Comparison of ENCODE assay signal across 8 cellular contexts in the genomic region with DNA sequence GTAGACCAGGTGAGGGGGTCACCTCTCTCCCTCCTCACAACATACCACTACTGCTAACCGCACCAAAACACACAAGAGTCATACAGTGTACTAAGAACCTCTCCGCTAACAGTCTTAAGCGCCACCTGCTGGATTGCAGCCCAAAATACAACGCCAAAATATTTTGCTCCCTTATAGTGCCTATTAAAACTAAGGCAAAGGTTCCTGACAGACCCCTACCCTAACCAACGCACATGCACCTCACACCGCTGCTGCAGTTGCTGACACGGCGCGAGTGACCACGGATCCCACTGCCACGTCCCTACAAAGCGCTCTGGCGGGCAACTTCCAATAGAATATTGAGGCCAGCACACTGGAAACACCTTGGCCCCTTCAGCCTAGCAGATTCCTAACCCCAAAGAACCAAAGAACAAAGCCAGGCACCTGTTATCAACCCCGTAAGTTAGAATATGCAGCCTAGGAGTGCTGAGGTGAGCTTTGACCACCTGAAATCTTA.
DNase-seq lines count a peak whose midpoint lies in the region; ATAC-seq and TF ChIP-seq lines count a peak whose summit lies in the region.

No MANE protein-coding gene starts in this region.

- no peak overlapping the region for H3K27ac ChIP-seq in Panc1 (ENCODE audit: low read length)
- no peak overlapping the region for H3K27ac ChIP-seq in esophagus muscularis mucosa (replicated peaks in 1 of 4)

- H3K4me1 ChIP-seq in Panc1 (ENCODE audit: control insufficient read depth, insufficient read depth, low read length) (no peaks in the 10 kb centered on the region), esophagus muscularis mucosa (no peaks in the 10 kb centered on the region)

- TF ChIP-seq EP300 in esophagus muscularis mucosa (IDR thresholded peaks at IDR 0.05) = no peak

- TF ChIP-seq CTCF in Panc1 (IDR thresholded peaks at IDR 0.05) (peak; percentile 80), esophagus muscularis mucosa (IDR thresholded peaks at IDR 0.05) (peak; percentile 15 to 45 (median 21)), progenitor cell of endocrine pancreas (IDR thresholded peaks at IDR 0.05; ENCODE audit: unreplicated experiment) (peak; percentile 51), lower leg skin (IDR thresholded peaks at IDR 0.05) (no peak)

- H3K9me3 Mint-ChIP-seq in activated naive CD4-positive, alpha-beta T cell treated with anti-CD3 and anti-CD28 coated beads for 36 hours = peaks cover 12% of the 10 kb centered on the region
- peaks cover 59% of the 10 kb centered on the region for H3K9me3 Mint-ChIP-seq in progenitor cell of endocrine pancreas (ENCODE audit: low read depth)

- WGBS in esophagus muscularis mucosa = 39% methylated on average over 14 of the region's 14 CpGs
- 58% methylated on average over 14 of the region's 14 CpGs for WGBS in lower leg skin, 2 donors

- H3K27ac Mint-ChIP-seq in activated naive CD4-positive, alpha-beta T cell treated with anti-CD3 and anti-CD28 coated beads for 36 hours = no peak overlapping the region
- H3K27ac Mint-ChIP-seq in progenitor cell of endocrine pancreas = no peak overlapping the region

- intact Hi-C loops in activated naive CD4-positive, alpha-beta T cell treated with anti-CD3 and anti-CD28 coated beads for 36 hours (cut with micrococcal nuclease) = loop anchor here (1.0 to 10.0 kb wide), 4 partner anchors 196 to 719 kb away; a partner anchor contains a TSS
- intact Hi-C loops in Panc1 (cut with micrococcal nuclease; ENCODE audit: unreplicated experiment) = loop anchor here (5.0 to 10.0 kb wide), 3 partner anchors 156 to 708 kb away; a partner anchor contains a TSS
- intact Hi-C loops in esophagus muscularis mucosa (cut with DNase I) = no loop called here
- intact Hi-C loops in lower leg skin (cut with DNase I; ENCODE audit: low total_unique reads) = no loop called here

- CTCF ChIA-PET in activated naive CD4-positive, alpha-beta T cell treated with anti-CD3 and anti-CD28 coated beads for 36 hours (lab: Charles Lee) = no interaction called here
- CTCF ChIA-PET in Panc1 (lab: Charles Lee) = no interaction called here

- in situ Hi-C loops in Panc1 (cut with HindIII; ENCODE audit: low pct_unique_long_range_greater_than_20kb, low sequenced_read_pairs) = no loop called here

- DNase-seq in activated naive CD4-positive, alpha-beta T cell treated with anti-CD3 and anti-CD28 coated beads for 36 hours = peak; percentile 50
- no peak for DNase-seq in activated naive CD4-positive, alpha-beta T cell treated with Interleukin-2 at 50 U/mL for 16 hours
- peak; percentile 39 for DNase-seq in Panc1 (ENCODE audit: low read depth, low spot score)
- DNase-seq in esophagus muscularis mucosa (ENCODE audit: extremely low spot score) = no peak
- no peak for DNase-seq in progenitor cell of endocrine pancreas (ENCODE audit: low spot score, unreplicated experiment)
- DNase-seq in lower leg skin (ENCODE audit: low spot score in 2 of 2) = no peak

- no TSS peak for BruUV-seq in Panc1 (replicated peaks; lab: Mats Ljungman, UMichigan)

- H3K27me3 ChIP-seq in Panc1 (ENCODE audit: control insufficient read depth, insufficient read depth, low read length) (no peaks in the 10 kb centered on the region), esophagus muscularis mucosa (peaks cover 0 to 6% (median 0%) of the 10 kb centered on the region in 4 donors)

- TF ChIP-seq POLR2A in esophagus muscularis mucosa (IDR thresholded peaks at IDR 0.05; ENCODE audit: low read depth) (no peak), lower leg skin (IDR thresholded peaks at IDR 0.05) (no peak)

- H3K36me3 Mint-ChIP-seq in activated naive CD4-positive, alpha-beta T cell treated with anti-CD3 and anti-CD28 coated beads for 36 hours (ENCODE audit: low read depth) = no peaks in the 10 kb centered on the region
- H3K36me3 Mint-ChIP-seq in progenitor cell of endocrine pancreas (ENCODE audit: insufficient read depth) = peaks cover 14% of the 10 kb centered on the region

- POLR2A ChIA-PET in Panc1 (lab: Charles Lee) = no interaction called here

- H3K36me3 ChIP-seq in Panc1 (ENCODE audit: control insufficient read depth, insufficient read depth, low read length) = no peaks in the 10 kb centered on the region
- H3K36me3 ChIP-seq in esophagus muscularis mucosa = no peaks in the 10 kb centered on the region

- H3K27me3 Mint-ChIP-seq in activated naive CD4-positive, alpha-beta T cell treated with anti-CD3 and anti-CD28 coated beads for 36 hours (ENCODE audit: low read depth) = no peaks in the 10 kb centered on the region
- no peaks in the 10 kb centered on the region for H3K27me3 Mint-ChIP-seq in progenitor cell of endocrine pancreas

- ATAC-seq in GM21381 (IDR thresholded peaks at IDR 0.05; ENCODE audit: unreplicated experiment) (peak; percentile 97), HG03457 (IDR thresholded peaks at IDR 0.05; ENCODE audit: unreplicated experiment) (peak; percentile 95), Panc1 (peak; percentile 87)

- H3K4me1 Mint-ChIP-seq in activated naive CD4-positive, alpha-beta T cell treated with anti-CD3 and anti-CD28 coated beads for 36 hours (ENCODE audit: low read depth) = no peaks in the 10 kb centered on the region
- peaks cover 2% of the 10 kb centered on the region for H3K4me1 Mint-ChIP-seq in progenitor cell of endocrine pancreas (ENCODE audit: low read depth)

- H3K9me3 ChIP-seq in Panc1 (ENCODE audit: control insufficient read depth, insufficient read depth, low read depth, low read length) (no peaks in the 10 kb centered on the region), esophagus muscularis mucosa (peaks cover 0 to 14% (median 5%) of the 10 kb centered on the region in 4 donors)

- no peak overlapping the region for H3K4me3 Mint-ChIP-seq in activated naive CD4-positive, alpha-beta T cell treated with anti-CD3 and anti-CD28 coated beads for 36 hours
- H3K4me3 Mint-ChIP-seq in progenitor cell of endocrine pancreas (ENCODE audit: low read depth) = no peak overlapping the region

- no peak overlapping the region for H3K4me3 ChIP-seq in Panc1 (ENCODE audit: low read depth in 2 of 2, low read length in 2 of 2)
- no peak overlapping the region for H3K4me3 ChIP-seq in esophagus muscularis mucosa
- H3K4me3 ChIP-seq in lower leg skin (ENCODE audit: low read depth, poor library complexity, severe bottlenecking) = no peak overlapping the region

Comparison
In these comparisons a context has a peak if more than half of its experiments do, and no peak if none do; other contexts are left out.
1. DNase-seq: peak in activated naive CD4-positive, alpha-beta T cell treated with anti-CD3 and anti-CD28 coated beads for 36 hours (single experiment) and Panc1 (single experiment); none in activated naive CD4-positive, alpha-beta T cell treated with Interleukin-2 at 50 U/mL for 16 hours (single experiment), esophagus muscularis mucosa (single experiment), progenitor cell of endocrine pancreas (single experiment) and lower leg skin (0 of 2).
2. CTCF ChIP-seq: peak in Panc1 (single experiment), esophagus muscularis mucosa (3 of 3) and progenitor cell of endocrine pancreas (single experiment); none in lower leg skin (0 of 3).
3. intact Hi-C loops: an anchor here in activated naive CD4-positive, alpha-beta T cell treated with anti-CD3 and anti-CD28 coated beads for 36 hours (1.0 to 10.0 kb wide) and Panc1 (5.0 to 10.0 kb wide); none called in esophagus muscularis mucosa and lower leg skin.
4. Peak in every context shown above with its lines, with median percentiles within 50 percentile points of each other: ATAC-seq.